Comparison of ENCODE assay signal across 8 cellular contexts in the genomic region with DNA sequence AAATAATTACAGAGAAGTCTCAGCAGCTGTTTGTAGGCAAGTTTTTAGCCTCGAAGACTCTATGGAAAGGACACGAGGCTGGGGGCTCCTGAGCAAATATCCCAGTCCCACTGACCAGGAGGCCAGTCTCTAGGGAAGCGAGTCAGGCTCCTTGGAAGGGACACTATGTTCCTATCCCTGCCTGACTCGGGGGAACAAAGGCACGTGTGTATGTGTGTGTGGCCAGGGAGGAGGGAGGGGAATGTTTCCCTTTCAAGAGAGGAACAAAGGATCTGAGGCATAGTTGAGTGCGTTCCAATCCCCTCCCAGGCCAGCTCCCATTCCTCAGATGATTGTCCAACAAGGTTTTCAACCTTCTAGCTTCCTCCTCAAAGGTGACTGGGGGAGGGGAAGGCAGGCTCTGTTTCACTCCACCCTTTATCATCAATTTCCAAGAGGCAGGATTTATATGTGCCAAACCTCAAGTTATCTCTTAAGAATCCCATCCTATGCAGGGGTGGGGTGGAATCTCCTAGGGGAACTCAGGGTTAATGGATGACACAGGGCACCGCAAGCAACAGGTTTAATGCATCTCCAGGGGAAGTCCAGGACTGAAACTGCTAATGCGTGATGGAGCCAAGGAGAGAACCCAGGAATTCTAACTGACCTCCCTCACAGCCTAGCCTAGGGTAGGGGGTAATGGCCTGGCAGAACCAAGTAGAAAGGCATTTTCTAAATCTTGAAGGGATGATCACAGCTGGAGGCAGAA. TPM values are rescaled to one million over a fixed set of nuclear protein-coding genes. Genes with fewer than 3 reads are reported as not detected.
DNase-seq lines count a peak whose midpoint lies in the region; ATAC-seq, FAIRE-seq and TF ChIP-seq lines count a peak whose summit lies in the region.

No MANE protein-coding gene starts in this region.

- H3K4me2 ChIP-seq in BLaER1 treated with 17β-estradiol and CSF1 and Interleukin-3, amounts not matched to agents 10 nM and 100 nM: peak overlapping the region; percentile 50 to 98 (median 72)

- H4K20me1 ChIP-seq in BLaER1 treated with 17β-estradiol and CSF1 and Interleukin-3, amounts not matched to agents 10 nM and 100 nM: peaks cover 17 to 99% (median 69%) of the 10 kb centered on the region in 11 experiments; a peak in 19 of 22 replicates

- H3K36me3 ChIP-seq in BLaER1 treated with 17β-estradiol and CSF1 and Interleukin-3, amounts not matched to agents 10 nM and 100 nM: peaks cover 69 to 96% (median 84%) of the 10 kb centered on the region in 11 experiments
- no peaks in the 10 kb centered on the region for H3K36me3 ChIP-seq in body of pancreas (replicated peaks in 1 of 2; ENCODE audit: insufficient read depth in 1 of 2, low read depth in 2 of 2)

- no peaks in the 10 kb centered on the region for H3K27me3 ChIP-seq in BLaER1 treated with 17β-estradiol and CSF1 and Interleukin-3, amounts not matched to agents 10 nM and 100 nM
- H3K27me3 ChIP-seq in body of pancreas: no peaks in the 10 kb centered on the region

- FAIRE-seq in GM12892 (lab: Jason Lieb, UNC): no peak

- intact Hi-C loops in body of pancreas (cut with DNase I): no loop called here

- peak; percentile 24; the same call in 1 of the 2 replicates for TF ChIP-seq RAD21 in Ishikawa (IDR thresholded peaks at IDR 0.05; ENCODE audit: low read depth)

- TF ChIP-seq POLR2A in body of pancreas (IDR thresholded peaks at IDR 0.05) (peak in 2 of 3 donors; percentile 56 to 62), GM12892 (IDR thresholded peaks at IDR 0.05; ENCODE audit: low read depth, low read length) (no peak)

- H3K4me3 ChIP-seq in BLaER1 treated with 17β-estradiol and CSF1 and Interleukin-3, amounts not matched to agents 10 nM and 100 nM: peak overlapping the region in 4 of 10 experiments; percentile 1 to 15 (median 8); a peak in 3 of 20 replicates
- H3K4me3 ChIP-seq in body of pancreas: no peak overlapping the region

- peak in 1 of 7 experiments; percentile 5 for TF ChIP-seq CTCF in body of pancreas (IDR thresholded peaks at IDR 0.05)

- no peaks in the 10 kb centered on the region for H3K9me3 ChIP-seq in BLaER1 treated with 17β-estradiol and CSF1 and Interleukin-3, amounts not matched to agents 10 nM and 100 nM (replicated peaks in 1 of 11)
- H3K9me3 ChIP-seq in body of pancreas: no peaks in the 10 kb centered on the region

- WGBS in body of pancreas, 2 donors: 21 to 27% methylated on average over 8 of the region's 8 CpGs

- peak; percentile 86 for ATAC-seq in body of pancreas
- no peak for ATAC-seq in HG02642 (IDR thresholded peaks at IDR 0.05; ENCODE audit: poor library complexity, unreplicated experiment)
- ATAC-seq in HG03460 (IDR thresholded peaks at IDR 0.05; ENCODE audit: unreplicated experiment): no peak

- peak overlapping the region in 10 of 11 experiments; percentile 19 to 81 (median 41); a peak in 17 of 22 replicates for H3K27ac ChIP-seq in BLaER1 treated with 17β-estradiol and CSF1 and Interleukin-3, amounts not matched to agents 10 nM and 100 nM
- H3K27ac ChIP-seq in body of pancreas: peak overlapping the region; percentile 93 to 96 (median 94)

- DNase-seq in body of pancreas (peak; percentile 89 to 97 (median 94)), iPS DF 19.7 (ENCODE audit: low read depth, low spot score) (peak; percentile 93), retina (peak; percentile 57), GM12892 (ENCODE audit: insufficient read length) (no peak)

- peak overlapping the region in 7 of 11 experiments; percentile 11 to 45 (median 30); a peak in 9 of 22 replicates for H3K9ac ChIP-seq in BLaER1 treated with 17β-estradiol and CSF1 and Interleukin-3, amounts not matched to agents 10 nM and 100 nM

- peak; percentile 98 for TF ChIP-seq EP300 in Ishikawa (IDR thresholded peaks at IDR 0.05; ENCODE audit: borderline replicate concordance)

- H3K4me1 ChIP-seq in BLaER1 treated with 17β-estradiol and CSF1 and Interleukin-3, amounts not matched to agents 10 nM and 100 nM: peaks cover 74 to 100% (median 92%) of the 10 kb centered on the region in 10 experiments
- H3K4me1 ChIP-seq in body of pancreas: peaks cover 94% of the 10 kb centered on the region

TF ChIP-seq in Ishikawa, 13 proteins besides CTCF, POLR2A, EP300 and RAD21:
- TF ChIP-seq CREB1 (IDR thresholded peaks at IDR 0.05; ENCODE audit: low read depth) (no peak), TEAD4 (IDR thresholded peaks at IDR 0.05) (peak; percentile 97), FOXM1 (IDR thresholded peaks at IDR 0.05; ENCODE audit: borderline replicate concordance, low read depth) (peak; percentile 95), CEBPB (IDR thresholded peaks at IDR 0.05) (no peak; the same call in 1 of the 2 replicates), NFIC (IDR thresholded peaks at IDR 0.05) (peak; percentile 96), TAF1 (IDR thresholded peaks at IDR 0.05; ENCODE audit: low read depth) (no peak), TCF12 (IDR thresholded peaks at IDR 0.05; ENCODE audit: low read depth) (peak; percentile 98), EGR1 (IDR thresholded peaks at IDR 0.05) (no peak), YY1 (IDR thresholded peaks at IDR 0.05; ENCODE audit: low read depth) (peak; percentile 39), ZBTB7A (IDR thresholded peaks at IDR 0.05; ENCODE audit: low read depth) (no peak)
- TF ChIP-seq, protein P1, sequence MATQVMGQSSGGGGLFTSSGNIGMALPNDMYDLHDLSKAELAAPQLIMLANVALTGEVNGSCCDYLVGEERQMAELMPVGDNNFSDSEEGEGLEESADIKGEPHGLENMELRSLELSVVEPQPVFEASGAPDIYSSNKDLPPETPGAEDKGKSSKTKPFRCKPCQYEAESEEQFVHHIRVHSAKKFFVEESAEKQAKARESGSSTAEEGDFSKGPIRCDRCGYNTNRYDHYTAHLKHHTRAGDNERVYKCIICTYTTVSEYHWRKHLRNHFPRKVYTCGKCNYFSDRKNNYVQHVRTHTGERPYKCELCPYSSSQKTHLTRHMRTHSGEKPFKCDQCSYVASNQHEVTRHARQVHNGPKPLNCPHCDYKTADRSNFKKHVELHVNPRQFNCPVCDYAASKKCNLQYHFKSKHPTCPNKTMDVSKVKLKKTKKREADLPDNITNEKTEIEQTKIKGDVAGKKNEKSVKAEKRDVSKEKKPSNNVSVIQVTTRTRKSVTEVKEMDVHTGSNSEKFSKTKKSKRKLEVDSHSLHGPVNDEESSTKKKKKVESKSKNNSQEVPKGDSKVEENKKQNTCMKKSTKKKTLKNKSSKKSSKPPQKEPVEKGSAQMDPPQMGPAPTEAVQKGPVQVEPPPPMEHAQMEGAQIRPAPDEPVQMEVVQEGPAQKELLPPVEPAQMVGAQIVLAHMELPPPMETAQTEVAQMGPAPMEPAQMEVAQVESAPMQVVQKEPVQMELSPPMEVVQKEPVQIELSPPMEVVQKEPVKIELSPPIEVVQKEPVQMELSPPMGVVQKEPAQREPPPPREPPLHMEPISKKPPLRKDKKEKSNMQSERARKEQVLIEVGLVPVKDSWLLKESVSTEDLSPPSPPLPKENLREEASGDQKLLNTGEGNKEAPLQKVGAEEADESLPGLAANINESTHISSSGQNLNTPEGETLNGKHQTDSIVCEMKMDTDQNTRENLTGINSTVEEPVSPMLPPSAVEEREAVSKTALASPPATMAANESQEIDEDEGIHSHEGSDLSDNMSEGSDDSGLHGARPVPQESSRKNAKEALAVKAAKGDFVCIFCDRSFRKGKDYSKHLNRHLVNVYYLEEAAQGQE (IDR thresholded peaks at IDR 0.05; ENCODE audit: low read depth): no peak
- TF ChIP-seq, protein P2, sequence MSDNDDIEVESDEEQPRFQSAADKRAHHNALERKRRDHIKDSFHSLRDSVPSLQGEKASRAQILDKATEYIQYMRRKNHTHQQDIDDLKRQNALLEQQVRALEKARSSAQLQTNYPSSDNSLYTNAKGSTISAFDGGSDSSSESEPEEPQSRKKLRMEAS (IDR thresholded peaks at IDR 0.05): peak; percentile 93
- TF ChIP-seq, protein P3, sequence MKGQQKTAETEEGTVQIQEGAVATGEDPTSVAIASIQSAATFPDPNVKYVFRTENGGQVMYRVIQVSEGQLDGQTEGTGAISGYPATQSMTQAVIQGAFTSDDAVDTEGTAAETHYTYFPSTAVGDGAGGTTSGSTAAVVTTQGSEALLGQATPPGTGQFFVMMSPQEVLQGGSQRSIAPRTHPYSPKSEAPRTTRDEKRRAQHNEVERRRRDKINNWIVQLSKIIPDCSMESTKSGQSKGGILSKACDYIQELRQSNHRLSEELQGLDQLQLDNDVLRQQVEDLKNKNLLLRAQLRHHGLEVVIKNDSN (IDR thresholded peaks at IDR 0.05): peak; percentile 71
TF ChIP-seq in Ishikawa: peak in this region for 7.

RNA-seq across cellular contexts. Expression of gene BCL2L1, which starts 9.9 kb away (rescaled TPM):
- 100 to 1,000 TPM in 1 of 2 donors, 10 to 100 TPM in 1; 96.2 to 103 TPM for total RNA-seq in body of pancreas
- polyA plus RNA-seq in GM12892 (2012; ENCODE audit: missing spikeins): 45.0 TPM

RNA-seq across cellular contexts. Expression of gene TPX2, which starts 26.4 kb away (rescaled TPM):
- total RNA-seq in body of pancreas: not detected
- polyA plus RNA-seq in GM12892 (2012; ENCODE audit: missing spikeins): 35.8 TPM
